8 cellular contexts compared by ENCODE assay signal in genomic region chr19:10010247-10010691, GRCh38. TPM values are rescaled to one million over a fixed set of nuclear protein-coding genes. Genes with fewer than 3 reads are reported as not detected.
DNase-seq lines count a peak whose midpoint lies in the region; TF ChIP-seq lines count a peak whose summit lies in the region.

TSS of gene COL5A3 (minus strand) at chr19:10010504. CDS start at chr19:10010385, 119 bp downstream.

- H4K8ac ChIP-seq in neuronal stem cell (ENCODE audit: low read depth, low read length), result no peak within 1 kb of the TSS

- no peak within 1 kb of the TSS for H2BK5ac ChIP-seq in neuronal stem cell (ENCODE audit: low read length)

- peak within 1 kb of the TSS; percentile 25 for H3K14ac ChIP-seq in neuronal stem cell (ENCODE audit: low read length)

- no peak within 1 kb of the TSS for H2AFZ ChIP-seq in neuronal stem cell (ENCODE audit: low read length)

- H3K79me1 ChIP-seq in neuronal stem cell (ENCODE audit: low read depth, low read length), result no peaks in the 10 kb centered on the region

- no peak for TF ChIP-seq CTCF in fibroblast of the aortic adventitia (IDR thresholded peaks at IDR 0.05; ENCODE audit: insufficient read depth, low read length)

- peaks cover 13 to 17% of the 10 kb centered on the region in 2 donors for H3K4me1 ChIP-seq in neuronal stem cell (ENCODE audit: control insufficient read depth in 2 of 2, insufficient read depth in 1 of 2, low read depth in 1 of 2, low read length in 2 of 2)

- H2BK12ac ChIP-seq in neuronal stem cell (ENCODE audit: low read length), result no peak within 1 kb of the TSS

- WGBS in neuronal stem cell (ENCODE audit: extremely low coverage in 2 of 2, insufficient read length in 2 of 2, insufficient replicate concordance in 1 of 2), 2 donors, result no CpG with 5 or more reads among the region's 38 CpGs

- H2BK15ac ChIP-seq in neuronal stem cell (ENCODE audit: low read length), result no peak within 1 kb of the TSS

- peak within 1 kb of the TSS; percentile 18 for H3K4me2 ChIP-seq in neuronal stem cell (ENCODE audit: insufficient read depth, low read length, poor library complexity, severe bottlenecking)

- H3K27me3 ChIP-seq in neuronal stem cell (ENCODE audit: control insufficient read depth in 3 of 3, insufficient read depth in 3 of 3, low read depth in 1 of 3, low read length in 3 of 3), result peaks cover 9 to 62% (median 27%) of the 10 kb centered on the region in 3 experiments

- H3K23ac ChIP-seq in neuronal stem cell (ENCODE audit: low read depth, low read length, poor library complexity), result peak within 1 kb of the TSS; percentile 66

- H3K9ac ChIP-seq in neuronal stem cell (ENCODE audit: low read depth, low read length, poor library complexity), result peak within 1 kb of the TSS; percentile 24

- peak within 1 kb of the TSS; percentile 65 for H3K18ac ChIP-seq in neuronal stem cell (ENCODE audit: low read length)

- H3K36me3 ChIP-seq in neuronal stem cell (replicated peaks in 1 of 2; ENCODE audit: control insufficient read depth in 2 of 2, insufficient read depth in 2 of 2, low read length in 2 of 2), result no peaks in the 10 kb centered on the region

- H2AK5ac ChIP-seq in neuronal stem cell (ENCODE audit: low read depth, low read length), result no peak within 1 kb of the TSS

- DNase-seq in AG08396 (ENCODE audit: low spot score) (peak; percentile 89), RPMI7951 (ENCODE audit: low read depth) (peak; percentile 54), fibroblast of the aortic adventitia (ENCODE audit: low read depth) (peak; percentile 61), neuronal stem cell (ENCODE audit: low spot score) (no peak), NCI-H524 treated with DMSO at 0.1 percent for 48 hours (lab: John Stamatoyannopoulos, UW) (no peak), SIG-M5 (lab: John Stamatoyannopoulos, UW) (no peak), NCI-H1436 treated with DMSO at 0.1 percent for 48 hours (lab: John Stamatoyannopoulos, UW) (no peak)
- DNase-seq in stimulated activated CD4-positive, alpha-beta T cell treated with anti-CD3 and anti-CD28 coated beads, Interleukin-15, amount 100 ng/mL, for 24 hours, result no peak

- H3K4me3 ChIP-seq in fibroblast of the aortic adventitia (ENCODE audit: low read depth, low read length), result peak within 1 kb of the TSS; percentile 50
- no peak within 1 kb of the TSS for H3K4me3 ChIP-seq in neuronal stem cell (ENCODE audit: low read length in 2 of 2)

- no peak within 1 kb of the TSS for H4K91ac ChIP-seq in neuronal stem cell (ENCODE audit: low read depth, low read length, poor library complexity)

- no peak within 1 kb of the TSS for H3K27ac ChIP-seq in neuronal stem cell (replicated peaks; ENCODE audit: low read length)

- no peak within 1 kb of the TSS for H2BK120ac ChIP-seq in neuronal stem cell (ENCODE audit: low read depth, low read length)

- no peak within 1 kb of the TSS for H3K4ac ChIP-seq in neuronal stem cell (ENCODE audit: low read length)

- H3K9me3 ChIP-seq in neuronal stem cell (replicated peaks in 1 of 2; ENCODE audit: control insufficient read depth in 2 of 2, insufficient read depth in 1 of 2, low read depth in 1 of 2, low read length in 2 of 2), result peaks cover 0 to 3% of the 10 kb centered on the region in 2 donors

RNA-seq across cellular contexts. Expression of gene COL5A3, which starts in this region (rescaled TPM):
- total RNA-seq in RPMI7951 (2014; rRNA removed; shearing (Covaris generic)), result 3.0 and 4.8 TPM in 2 replicates
- total RNA-seq in fibroblast of the aortic adventitia (ENCODE audit: low replicate concordance), result 4.1 and 5.2 TPM in 2 replicates
- 0.03 TPM for polyA plus RNA-seq in neuronal stem cell (2013, experiment 1 of 2)
- polyA plus RNA-seq in neuronal stem cell (2013, experiment 2 of 2), result 0.06 TPM

Comparison
In these comparisons a context has a peak if more than half of its experiments do, and no peak if none do; other contexts are left out.
1. DNase-seq: peak in AG08396 (single experiment), RPMI7951 (single experiment) and fibroblast of the aortic adventitia (single experiment); none in neuronal stem cell (single experiment), NCI-H524 treated with DMSO at 0.1 percent for 48 hours (single experiment), SIG-M5 (single experiment), NCI-H1436 treated with DMSO at 0.1 percent for 48 hours (single experiment) and stimulated activated CD4-positive, alpha-beta T cell treated with anti-CD3 and anti-CD28 coated beads, Interleukin-15, amount 100 ng/mL, for 24 hours (single experiment).